8 cellular contexts compared by ENCODE assay signal in the genomic region with DNA sequence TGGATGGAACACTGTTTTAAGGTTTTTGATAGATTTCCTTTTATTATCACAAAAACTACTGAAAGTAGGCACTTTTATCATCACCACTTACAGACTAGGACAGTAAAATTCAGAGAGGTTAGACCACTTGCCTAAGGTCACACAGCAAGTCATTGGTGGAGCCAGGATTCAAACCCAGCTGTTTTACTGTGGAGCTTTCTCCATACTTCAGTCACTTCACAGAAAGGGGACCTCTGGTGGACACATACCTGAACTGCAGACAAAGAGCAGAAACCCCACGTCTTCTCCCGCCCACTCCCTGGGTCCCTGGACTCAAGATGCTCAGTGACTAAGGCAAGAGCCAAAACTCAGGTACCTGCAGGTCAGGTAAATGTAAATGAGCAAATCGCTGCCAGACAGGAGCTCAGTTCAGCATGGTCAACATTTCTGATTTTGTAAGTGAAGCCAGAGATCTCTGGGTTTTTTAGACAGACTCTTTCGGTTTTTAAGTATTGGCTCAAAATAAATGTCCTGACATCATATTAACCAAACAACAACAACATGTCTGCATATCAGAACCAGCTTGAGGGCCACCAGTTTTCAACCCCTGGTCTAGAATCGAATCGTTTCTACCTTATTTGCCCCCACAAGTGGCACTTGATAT.
DNase-seq lines count a peak whose midpoint lies in the region; ATAC-seq and TF ChIP-seq lines count a peak whose summit lies in the region.

No MANE protein-coding gene starts in this region.

- DNase-seq in NCI-H1436 (lab: John Stamatoyannopoulos, UW) (peak; percentile 37), NCI-H1436 treated with DMSO at 0.1 percent for 48 hours (lab: John Stamatoyannopoulos, UW) (no peak), WERI-Rb-1 (peak; percentile 68), mesothelial cell of epicardium (ENCODE audit: low spot score in 2 of 2, unreplicated experiment in 2 of 2) (no peak), testis (peak; percentile 69)
- peak; percentile 17 for DNase-seq in central memory CD4-positive, alpha-beta T cell

- no peak for ATAC-seq in HG03439 (IDR thresholded peaks at IDR 0.05; ENCODE audit: unreplicated experiment)

- no peaks in the 10 kb centered on the region for H3K4me1 Mint-ChIP-seq in mesothelial cell of epicardium

- H3K27me3 ChIP-seq in WERI-Rb-1 (ENCODE audit: insufficient read depth, low read depth, severe bottlenecking), result no peaks in the 10 kb centered on the region
- H3K27me3 ChIP-seq in testis, result no peaks in the 10 kb centered on the region

- no peak overlapping the region for H3K27ac ChIP-seq in WERI-Rb-1
- no peak overlapping the region for H3K27ac ChIP-seq in testis

- H3K36me3 Mint-ChIP-seq in mesothelial cell of epicardium, result no peaks in the 10 kb centered on the region

- H3K36me3 ChIP-seq in WERI-Rb-1 (no peaks in the 10 kb centered on the region), testis (ENCODE audit: low read depth, missing control alignments) (no peaks in the 10 kb centered on the region)

- H3K4me3 ChIP-seq in WERI-Rb-1 (ENCODE audit: low read depth, low read length), result no peak overlapping the region
- H3K4me3 ChIP-seq in testis, result no peak overlapping the region

- no peak overlapping the region for H3K4me3 Mint-ChIP-seq in mesothelial cell of epicardium

- WGBS in testis, 2 donors, result 55 to 64% methylated on average over 6 of the region's 6 CpGs

- no peak overlapping the region for H3K27ac Mint-ChIP-seq in mesothelial cell of epicardium

- intact Hi-C loops in testis (cut with DNase I; ENCODE audit: low total_unique reads), result no loop called here

- TF ChIP-seq CTCF in LNCAP (IDR thresholded peaks at IDR 0.05), result peak; percentile 49
- peak; percentile 72 for TF ChIP-seq CTCF in WERI-Rb-1 (IDR thresholded peaks at IDR 0.05; ENCODE audit: low read depth, low read length)
- peak; percentile 64 for TF ChIP-seq CTCF in mesothelial cell of epicardium (IDR thresholded peaks at IDR 0.05; ENCODE audit: unreplicated experiment)
- peak in 2 of 3 experiments; percentile 53 to 62 for TF ChIP-seq CTCF in testis (IDR thresholded peaks at IDR 0.05)

- no peaks in the 10 kb centered on the region for H3K4me1 ChIP-seq in testis

- H3K9me3 Mint-ChIP-seq in mesothelial cell of epicardium, result peaks cover 4% of the 10 kb centered on the region

- peaks cover 3% of the 10 kb centered on the region for H3K27me3 Mint-ChIP-seq in mesothelial cell of epicardium (ENCODE audit: low read depth)

- TF ChIP-seq POLR2A in testis (IDR thresholded peaks at IDR 0.05), result no peak

- H3K9me3 ChIP-seq in WERI-Rb-1 (ENCODE audit: severe bottlenecking) (no peaks in the 10 kb centered on the region), testis (no peaks in the 10 kb centered on the region)

Comparison
In these comparisons a context has a peak if more than half of its experiments do, and no peak if none do; other contexts are left out.
1. DNase-seq: peak in NCI-H1436 (single experiment), WERI-Rb-1 (single experiment), central memory CD4-positive, alpha-beta T cell (single experiment) and testis (single experiment); none in NCI-H1436 treated with DMSO at 0.1 percent for 48 hours (single experiment) and mesothelial cell of epicardium (0 of 2).
2. Peak in every context shown above with its lines, with median percentiles within 50 percentile points of each other: CTCF ChIP-seq.